In the genomic region with DNA sequence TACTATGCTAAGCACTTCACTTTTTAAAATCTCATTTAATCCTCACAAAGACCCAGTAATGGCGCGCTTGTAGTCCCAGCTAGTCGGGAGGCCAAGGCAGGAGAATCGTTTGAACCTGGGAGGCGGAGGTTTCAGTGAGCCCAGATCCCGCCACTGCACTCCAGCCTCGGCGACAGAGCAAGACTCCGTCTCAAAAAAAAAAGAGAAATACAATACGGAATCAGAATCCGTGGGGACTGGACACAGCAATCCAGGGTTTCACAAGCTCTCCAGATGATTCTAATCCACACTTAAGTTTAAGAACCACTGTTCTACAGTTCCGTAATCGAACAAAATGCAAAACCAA, we compare ENCODE assay signal across 1 cellular context.
TF ChIP-seq lines count a peak whose summit lies in the region.

No MANE protein-coding gene starts in this region.

TF ChIP-seq in K562, 482 proteins besides CTCF, POLR2A, EP300 and RAD21 (continued from another document):
- TF ChIP-seq RNF2 (IDR thresholded peaks at IDR 0.05) (no peak), FOSL1 (tag; conservative IDR thresholded peaks at IDR 0.05) (0 out of 2 replicates have a peak, but pooled peaks have one; percentile 34), ZFPM2 (CRISPR knock-in tag; IDR thresholded peaks at IDR 0.05) (no peak), THRAP3 (IDR thresholded peaks at IDR 0.05; ENCODE audit: borderline replicate concordance) (peak; percentile 92), GTF2F1 (IDR thresholded peaks at IDR 0.05; ENCODE audit: low read depth, low read length) (0 out of 2 replicates have a peak, but pooled peaks have one; percentile 5), ZNF41 (CRISPR knock-in tag; conservative IDR thresholded peaks at IDR 0.05) (no peak)
- TF ChIP-seq, protein P1, sequence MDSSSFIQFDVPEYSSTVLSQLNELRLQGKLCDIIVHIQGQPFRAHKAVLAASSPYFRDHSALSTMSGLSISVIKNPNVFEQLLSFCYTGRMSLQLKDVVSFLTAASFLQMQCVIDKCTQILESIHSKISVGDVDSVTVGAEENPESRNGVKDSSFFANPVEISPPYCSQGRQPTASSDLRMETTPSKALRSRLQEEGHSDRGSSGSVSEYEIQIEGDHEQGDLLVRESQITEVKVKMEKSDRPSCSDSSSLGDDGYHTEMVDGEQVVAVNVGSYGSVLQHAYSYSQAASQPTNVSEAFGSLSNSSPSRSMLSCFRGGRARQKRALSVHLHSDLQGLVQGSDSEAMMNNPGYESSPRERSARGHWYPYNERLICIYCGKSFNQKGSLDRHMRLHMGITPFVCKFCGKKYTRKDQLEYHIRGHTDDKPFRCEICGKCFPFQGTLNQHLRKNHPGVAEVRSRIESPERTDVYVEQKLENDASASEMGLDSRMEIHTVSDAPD (CRISPR knock-in tag; IDR thresholded peaks at IDR 0.05): no peak
- TF ChIP-seq, protein P2, sequence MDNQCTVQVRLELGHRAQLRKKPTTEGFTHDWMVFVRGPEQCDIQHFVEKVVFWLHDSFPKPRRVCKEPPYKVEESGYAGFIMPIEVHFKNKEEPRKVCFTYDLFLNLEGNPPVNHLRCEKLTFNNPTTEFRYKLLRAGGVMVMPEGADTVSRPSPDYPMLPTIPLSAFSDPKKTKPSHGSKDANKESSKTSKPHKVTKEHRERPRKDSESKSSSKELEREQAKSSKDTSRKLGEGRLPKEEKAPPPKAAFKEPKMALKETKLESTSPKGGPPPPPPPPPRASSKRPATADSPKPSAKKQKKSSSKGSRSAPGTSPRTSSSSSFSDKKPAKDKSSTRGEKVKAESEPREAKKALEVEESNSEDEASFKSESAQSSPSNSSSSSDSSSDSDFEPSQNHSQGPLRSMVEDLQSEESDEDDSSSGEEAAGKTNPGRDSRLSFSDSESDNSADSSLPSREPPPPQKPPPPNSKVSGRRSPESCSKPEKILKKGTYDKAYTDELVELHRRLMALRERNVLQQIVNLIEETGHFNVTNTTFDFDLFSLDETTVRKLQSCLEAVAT (IDR thresholded peaks at IDR 0.05): peak in 1 of 2 experiments; percentile 96; a peak in 2 of 4 replicates
- TF ChIP-seq, protein P3, sequence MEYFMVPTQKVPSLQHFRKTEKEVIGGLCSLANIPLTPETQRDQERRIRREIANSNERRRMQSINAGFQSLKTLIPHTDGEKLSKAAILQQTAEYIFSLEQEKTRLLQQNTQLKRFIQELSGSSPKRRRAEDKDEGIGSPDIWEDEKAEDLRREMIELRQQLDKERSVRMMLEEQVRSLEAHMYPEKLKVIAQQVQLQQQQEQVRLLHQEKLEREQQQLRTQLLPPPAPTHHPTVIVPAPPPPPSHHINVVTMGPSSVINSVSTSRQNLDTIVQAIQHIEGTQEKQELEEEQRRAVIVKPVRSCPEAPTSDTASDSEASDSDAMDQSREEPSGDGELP (CRISPR knock-in tag; IDR thresholded peaks at IDR 0.05; ENCODE audit: borderline replicate concordance): no peak
- TF ChIP-seq, protein P4, sequence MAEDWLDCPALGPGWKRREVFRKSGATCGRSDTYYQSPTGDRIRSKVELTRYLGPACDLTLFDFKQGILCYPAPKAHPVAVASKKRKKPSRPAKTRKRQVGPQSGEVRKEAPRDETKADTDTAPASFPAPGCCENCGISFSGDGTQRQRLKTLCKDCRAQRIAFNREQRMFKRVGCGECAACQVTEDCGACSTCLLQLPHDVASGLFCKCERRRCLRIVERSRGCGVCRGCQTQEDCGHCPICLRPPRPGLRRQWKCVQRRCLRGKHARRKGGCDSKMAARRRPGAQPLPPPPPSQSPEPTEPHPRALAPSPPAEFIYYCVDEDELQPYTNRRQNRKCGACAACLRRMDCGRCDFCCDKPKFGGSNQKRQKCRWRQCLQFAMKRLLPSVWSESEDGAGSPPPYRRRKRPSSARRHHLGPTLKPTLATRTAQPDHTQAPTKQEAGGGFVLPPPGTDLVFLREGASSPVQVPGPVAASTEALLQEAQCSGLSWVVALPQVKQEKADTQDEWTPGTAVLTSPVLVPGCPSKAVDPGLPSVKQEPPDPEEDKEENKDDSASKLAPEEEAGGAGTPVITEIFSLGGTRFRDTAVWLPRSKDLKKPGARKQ (CRISPR knock-in tag; IDR thresholded peaks at IDR 0.05): peak; percentile 45; the same call in 1 of the 2 replicates
- TF ChIP-seq, protein P5, sequence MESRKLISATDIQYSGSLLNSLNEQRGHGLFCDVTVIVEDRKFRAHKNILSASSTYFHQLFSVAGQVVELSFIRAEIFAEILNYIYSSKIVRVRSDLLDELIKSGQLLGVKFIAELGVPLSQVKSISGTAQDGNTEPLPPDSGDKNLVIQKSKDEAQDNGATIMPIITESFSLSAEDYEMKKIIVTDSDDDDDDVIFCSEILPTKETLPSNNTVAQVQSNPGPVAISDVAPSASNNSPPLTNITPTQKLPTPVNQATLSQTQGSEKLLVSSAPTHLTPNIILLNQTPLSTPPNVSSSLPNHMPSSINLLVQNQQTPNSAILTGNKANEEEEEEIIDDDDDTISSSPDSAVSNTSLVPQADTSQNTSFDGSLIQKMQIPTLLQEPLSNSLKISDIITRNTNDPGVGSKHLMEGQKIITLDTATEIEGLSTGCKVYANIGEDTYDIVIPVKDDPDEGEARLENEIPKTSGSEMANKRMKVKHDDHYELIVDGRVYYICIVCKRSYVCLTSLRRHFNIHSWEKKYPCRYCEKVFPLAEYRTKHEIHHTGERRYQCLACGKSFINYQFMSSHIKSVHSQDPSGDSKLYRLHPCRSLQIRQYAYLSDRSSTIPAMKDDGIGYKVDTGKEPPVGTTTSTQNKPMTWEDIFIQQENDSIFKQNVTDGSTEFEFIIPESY (CRISPR knock-in tag; IDR thresholded peaks at IDR 0.05): peak; percentile 88; the same call in 1 of the 2 replicates
- TF ChIP-seq, protein P6, sequence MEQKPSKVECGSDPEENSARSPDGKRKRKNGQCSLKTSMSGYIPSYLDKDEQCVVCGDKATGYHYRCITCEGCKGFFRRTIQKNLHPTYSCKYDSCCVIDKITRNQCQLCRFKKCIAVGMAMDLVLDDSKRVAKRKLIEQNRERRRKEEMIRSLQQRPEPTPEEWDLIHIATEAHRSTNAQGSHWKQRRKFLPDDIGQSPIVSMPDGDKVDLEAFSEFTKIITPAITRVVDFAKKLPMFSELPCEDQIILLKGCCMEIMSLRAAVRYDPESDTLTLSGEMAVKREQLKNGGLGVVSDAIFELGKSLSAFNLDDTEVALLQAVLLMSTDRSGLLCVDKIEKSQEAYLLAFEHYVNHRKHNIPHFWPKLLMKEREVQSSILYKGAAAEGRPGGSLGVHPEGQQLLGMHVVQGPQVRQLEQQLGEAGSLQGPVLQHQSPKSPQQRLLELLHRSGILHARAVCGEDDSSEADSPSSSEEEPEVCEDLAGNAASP (IDR thresholded peaks at IDR 0.05): no peak
